ENCODE assay signal across 15 cellular contexts in the genomic region with DNA sequence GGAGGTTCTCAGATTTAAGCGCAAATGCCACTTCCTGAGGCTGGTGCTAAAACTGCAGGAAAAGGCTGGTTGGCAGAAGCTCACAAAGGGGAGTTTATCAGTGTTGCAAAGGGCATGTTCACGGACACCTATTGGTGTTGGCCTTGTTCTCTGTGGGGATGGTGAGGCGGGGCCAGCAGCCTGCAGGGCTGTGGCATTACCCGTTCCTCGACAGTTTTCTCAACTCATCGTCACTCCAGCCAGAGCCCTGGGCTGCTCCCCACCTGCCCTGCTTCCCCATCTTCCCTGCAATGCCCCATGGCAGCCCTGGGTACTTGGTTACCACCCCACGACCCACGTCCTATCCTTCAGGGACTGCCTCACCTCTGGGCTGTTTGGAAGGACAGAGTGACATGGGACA.
DNase-seq lines count a peak whose midpoint lies in the region; ATAC-seq and TF ChIP-seq lines count a peak whose summit lies in the region.
"Had no signal": no experiment of that assay in that cellular context is flagged by ENCODE, and none has a peak within 500 bp of the region (broad histone marks: within the 10 kb centered on the region; RNA-seq: fewer than 3 reads in every experiment).

No MANE protein-coding gene starts in this region.

- H3K9ac ChIP-seq in SK-N-MC (ENCODE audit: insufficient read length) = no peak overlapping the region
- H3K9ac ChIP-seq: BLaER1 treated with 17β-estradiol and CSF1 and Interleukin-3, amounts not matched to agents 10 nM and 100 nM had no signal

- no peaks in the 10 kb centered on the region for H3K4me1 ChIP-seq in lower lobe of right lung

- no peaks in the 10 kb centered on the region for H3K36me3 Mint-ChIP-seq in activated CD4-positive, alpha-beta memory T cell treated with anti-CD3 and anti-CD28 coated beads, Interleukin-2, amount 10 ng/mL, durations not matched to agents 7 days and 5 days (ENCODE audit: low read depth)
- H3K36me3 Mint-ChIP-seq in CD14-positive monocyte = no peaks in the 10 kb centered on the region

- no peaks in the 10 kb centered on the region for H3K4me1 Mint-ChIP-seq in activated CD4-positive, alpha-beta memory T cell treated with anti-CD3 and anti-CD28 coated beads, Interleukin-2, amount 10 ng/mL, durations not matched to agents 7 days and 5 days
- H3K4me1 Mint-ChIP-seq in CD14-positive monocyte = peaks cover 13% of the 10 kb centered on the region

- no peak for TF ChIP-seq CTCF in lower lobe of right lung (IDR thresholded peaks at IDR 0.05)
- TF ChIP-seq CTCF in CD14-positive monocyte (IDR thresholded peaks at IDR 0.05) = no peak

- no peak overlapping the region for H3K27ac Mint-ChIP-seq in activated CD4-positive, alpha-beta memory T cell treated with anti-CD3 and anti-CD28 coated beads, Interleukin-2, amount 10 ng/mL, durations not matched to agents 7 days and 5 days
- no peak overlapping the region for H3K27ac Mint-ChIP-seq in CD14-positive monocyte

- no peaks in the 10 kb centered on the region for H3K9me3 Mint-ChIP-seq in activated CD4-positive, alpha-beta memory T cell treated with anti-CD3 and anti-CD28 coated beads, Interleukin-2, amount 10 ng/mL, durations not matched to agents 7 days and 5 days
- H3K9me3 Mint-ChIP-seq in CD14-positive monocyte = peaks cover 2 to 13% (median 9%) of the 10 kb centered on the region in 7 donors

- H3K27me3 Mint-ChIP-seq in activated CD4-positive, alpha-beta memory T cell treated with anti-CD3 and anti-CD28 coated beads, Interleukin-2, amount 10 ng/mL, durations not matched to agents 7 days and 5 days = no peaks in the 10 kb centered on the region
- H3K27me3 Mint-ChIP-seq in CD14-positive monocyte (ENCODE audit: low read depth in 3 of 3) = peaks cover 8 to 13% (median 9%) of the 10 kb centered on the region in 3 donors

- intact Hi-C loops in lower lobe of right lung (cut with DNase I) = no loop called here
- intact Hi-C loops in posterior vena cava (cut with DNase I) = loop anchor here in 1 of 2 donors (10.0 kb wide), 1 partner anchor 764 kb away; no protein-coding TSS in a partner anchor
- intact Hi-C loops in CD14-positive monocyte (cut with micrococcal nuclease) = no loop called here

- H3K36me3 ChIP-seq in SK-N-MC (ENCODE audit: insufficient read depth, low read length) = no peaks in the 10 kb centered on the region
- H3K36me3 ChIP-seq in lower lobe of right lung = no peaks in the 10 kb centered on the region
- H3K36me3 ChIP-seq: BLaER1 treated with 17β-estradiol and CSF1 and Interleukin-3, amounts not matched to agents 10 nM and 100 nM; SJCRH30 had no signal

- POLR2A ChIA-PET in activated CD4-positive, alpha-beta memory T cell treated with anti-CD3 and anti-CD28 coated beads, Interleukin-2, amount 10 ng/mL, durations not matched to agents 7 days and 5 days (lab: Charles Lee) = no interaction called here

- H3K9me3 ChIP-seq in SK-N-MC (ENCODE audit: low read depth, low read length) (no peaks in the 10 kb centered on the region), lower lobe of right lung (no peaks in the 10 kb centered on the region)
- H3K9me3 ChIP-seq: SJCRH30 had no signal

- H3K27ac ChIP-seq in SK-N-MC (peak overlapping the region; percentile 86), lower lobe of right lung (no peak overlapping the region)
- H3K27ac ChIP-seq: BLaER1 treated with 17β-estradiol and CSF1 and Interleukin-3, amounts not matched to agents 10 nM and 100 nM; SJCRH30 had no signal

- no peak for ATAC-seq in lower lobe of right lung
- ATAC-seq: HCT116 had no signal

- peak; percentile 44 for DNase-seq in MV-4-11 (lab: John Stamatoyannopoulos, UW)
- no peak for DNase-seq in SK-N-MC (ENCODE audit: low read depth, low spot score)
- peak; percentile 18 for DNase-seq in lower lobe of right lung
- peak; percentile 38 for DNase-seq in posterior vena cava (ENCODE audit: low spot score)
- DNase-seq in NCI-H128 (lab: John Stamatoyannopoulos, UW; ENCODE audit: unreplicated experiment) = no peak
- DNase-seq in activated CD4-positive, alpha-beta memory T cell treated with anti-CD3 and anti-CD28 coated beads, Interleukin-2, amount 10 ng/mL, durations not matched to agents 7 days and 5 days = no peak
- no peak for DNase-seq in CD14-positive monocyte (ENCODE audit: low spot score)
- DNase-seq: KBM-7, NCI-H1048, NCI-H1694, NCI-H446 treated with DMSO at 0.1 percent for 48 hours, NCI-H774, SJCRH30 had no signal

- CTCF ChIA-PET in activated CD4-positive, alpha-beta memory T cell treated with anti-CD3 and anti-CD28 coated beads, Interleukin-2, amount 10 ng/mL, durations not matched to agents 7 days and 5 days (lab: Charles Lee) = no interaction called here

- H3K4me3 ChIP-seq in SK-N-MC = peak overlapping the region; percentile 56
- H3K4me3 ChIP-seq in lower lobe of right lung = no peak overlapping the region
- H3K4me3 ChIP-seq: BLaER1 treated with 17β-estradiol and CSF1 and Interleukin-3, amounts not matched to agents 10 nM and 100 nM; SJCRH30 had no signal

- no peak overlapping the region for H3K4me3 Mint-ChIP-seq in activated CD4-positive, alpha-beta memory T cell treated with anti-CD3 and anti-CD28 coated beads, Interleukin-2, amount 10 ng/mL, durations not matched to agents 7 days and 5 days
- no peak overlapping the region for H3K4me3 Mint-ChIP-seq in CD14-positive monocyte

- H3K27me3 ChIP-seq in lower lobe of right lung (ENCODE audit: low read depth) = peaks cover 2% of the 10 kb centered on the region
- H3K27me3 ChIP-seq: SJCRH30 had no signal

Comparison
In these comparisons a context has a peak if more than half of its experiments do, and no peak if none do; other contexts are left out.
1. DNase-seq: peak in MV-4-11 (single experiment), lower lobe of right lung (single experiment) and posterior vena cava (single experiment); none in SK-N-MC (single experiment), NCI-H128 (single experiment), activated CD4-positive, alpha-beta memory T cell treated with anti-CD3 and anti-CD28 coated beads, Interleukin-2, amount 10 ng/mL, durations not matched to agents 7 days and 5 days (single experiment) and CD14-positive monocyte (single experiment).